In genomic region chr6:112145080-112145573, GRCh38 we compare ENCODE assay signal across 1 cellular context.
A peak's percentile ranks its signal among the peaks of the same experiment; 100 is the strongest.
TF ChIP-seq lines count a peak whose summit lies in the region.

No MANE protein-coding gene starts in this region.

TF ChIP-seq in HepG2, 621 proteins besides CTCF, POLR2A, EP300 and RAD21 (continued from another document):
- TF ChIP-seq HINFP (CRISPR knock-in tag; IDR thresholded peaks at IDR 0.05; ENCODE audit: low read depth) (no peak), HMGXB4 (CRISPR knock-in tag; IDR thresholded peaks at IDR 0.05; ENCODE audit: borderline replicate concordance in 1 of 2, low read depth in 1 of 2) (peak in 1 of 2 experiments; percentile 55; a peak in 1 of 4 replicates), KDM1A (CRISPR knock-in tag; IDR thresholded peaks at IDR 0.05) (peak; percentile 53; the same call in 1 of the 2 replicates), ZNF558 (CRISPR knock-in tag; IDR thresholded peaks at IDR 0.05; ENCODE audit: borderline replicate concordance) (no peak)
